In the genomic region with DNA sequence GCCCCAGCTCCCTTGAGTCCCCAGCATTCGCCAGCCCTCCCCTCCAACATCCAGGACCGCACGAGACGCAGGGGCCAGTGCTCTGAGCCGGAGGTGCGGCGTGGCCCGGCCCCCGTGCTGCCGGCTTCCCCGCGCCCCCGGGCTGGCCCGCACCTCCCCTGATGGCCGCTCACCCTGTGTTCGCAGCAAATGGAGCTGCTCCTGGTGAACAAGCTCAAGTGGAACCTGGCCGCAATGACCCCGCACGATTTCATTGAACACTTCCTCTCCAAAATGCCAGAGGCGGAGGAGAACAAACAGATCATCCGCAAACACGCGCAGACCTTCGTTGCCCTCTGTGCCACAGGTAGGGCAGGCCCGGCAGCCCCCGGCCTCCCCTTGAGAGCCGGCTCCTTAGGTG, we compare ENCODE assay signal across 9 cellular contexts. TPM values are rescaled to one million over a fixed set of nuclear protein-coding genes. Genes with fewer than 3 reads are reported as not detected.
DNase-seq lines count a peak whose midpoint lies in the region; ATAC-seq lines count a peak whose summit lies in the region.
"Had no signal": no experiment of that assay in that cellular context is flagged by ENCODE, and none has a peak within 500 bp of the region (broad histone marks: within the 10 kb centered on the region; RNA-seq: fewer than 3 reads in every experiment).

No MANE protein-coding gene starts in this region.

- H3K4me3 Mint-ChIP-seq in activated CD4-positive, alpha-beta memory T cell treated with anti-CD3 and anti-CD28 coated beads, Interleukin-2, amount 10 ng/mL, durations not matched to agents 7 days and 5 days: peak overlapping the region; percentile 47
- no peak overlapping the region for H3K4me3 Mint-ChIP-seq in activated CD4-positive, alpha-beta memory T cell treated with anti-CD3 and anti-CD28 coated beads for 36 hours
- H3K4me3 Mint-ChIP-seq in activated T-helper 1 cell treated with anti-CD3 and anti-CD28 coated beads, Interleukin-12 subunit alpha, Interleukin-12 subunit beta, Interleukin-2, Interleukin-4 antibody, amounts not matched to agents 30 ng/mL and 10 ng/mL and 1 ng/mL, durations not matched to agents 14 hours and 24 hours and 36 hours: peak overlapping the region; percentile 73
- H3K4me3 Mint-ChIP-seq in stimulated activated naive CD8-positive, alpha-beta T cell treated with anti-CD3 and anti-CD28 coated beads, Interleukin-15, amount 100 ng/mL, for 72 hours: peak overlapping the region; percentile 9 to 77

- H3K36me3 Mint-ChIP-seq in activated CD4-positive, alpha-beta memory T cell treated with anti-CD3 and anti-CD28 coated beads, Interleukin-2, amount 10 ng/mL, durations not matched to agents 7 days and 5 days (ENCODE audit: low read depth): no peaks in the 10 kb centered on the region
- no peaks in the 10 kb centered on the region for H3K36me3 Mint-ChIP-seq in activated CD4-positive, alpha-beta memory T cell treated with anti-CD3 and anti-CD28 coated beads for 36 hours
- no peaks in the 10 kb centered on the region for H3K36me3 Mint-ChIP-seq in activated T-helper 1 cell treated with anti-CD3 and anti-CD28 coated beads, Interleukin-12 subunit alpha, Interleukin-12 subunit beta, Interleukin-2, Interleukin-4 antibody, amounts not matched to agents 30 ng/mL and 10 ng/mL and 1 ng/mL, durations not matched to agents 14 hours and 24 hours and 36 hours (ENCODE audit: low read depth)

- H3K9ac ChIP-seq in iPS-18a (ENCODE audit: low read length): no peak overlapping the region

- CTCF ChIA-PET in activated CD4-positive, alpha-beta memory T cell treated with anti-CD3 and anti-CD28 coated beads, Interleukin-2, amount 10 ng/mL, durations not matched to agents 7 days and 5 days (lab: Charles Lee): interaction anchor here (0.9 to 1.6 kb wide), 4 partner anchors 27 to 542 kb away, joined by 3 to 6 read pairs (median 4); no protein-coding TSS in a partner anchor
- CTCF ChIA-PET in activated CD4-positive, alpha-beta memory T cell treated with anti-CD3 and anti-CD28 coated beads for 36 hours (lab: Charles Lee): interaction anchor here (1.0 to 4.3 kb wide), 10 partner anchors 26 to 542 kb away, joined by 3 to 62 read pairs (median 6); partner anchors contain the start of gene MYEOV

- no peak for DNase-seq in activated CD4-positive, alpha-beta memory T cell treated with anti-CD3 and anti-CD28 coated beads, Interleukin-2, amount 10 ng/mL, durations not matched to agents 7 days and 5 days
- no peak for DNase-seq in activated CD4-positive, alpha-beta memory T cell treated with anti-CD3 and anti-CD28 coated beads for 36 hours
- DNase-seq in activated T-helper 1 cell treated with anti-CD3 and anti-CD28 coated beads, Interleukin-12 subunit alpha, Interleukin-12 subunit beta, Interleukin-2, Interleukin-4 antibody, amounts not matched to agents 30 ng/mL and 10 ng/mL and 1 ng/mL, durations not matched to agents 14 hours and 24 hours and 36 hours (ENCODE audit: low spot score): no peak
- no peak for DNase-seq in stimulated activated naive CD8-positive, alpha-beta T cell treated with anti-CD3 and anti-CD28 coated beads, Interleukin-15, amount 100 ng/mL, for 72 hours
- DNase-seq in NCI-H1694 treated with DMSO at 0.1 percent for 48 hours (lab: John Stamatoyannopoulos, UW): no peak
- DNase-seq: NK-92 treated with Interleukin-12 subunit alpha and Interleukin-12 subunit beta, amount 100 ng/mL, for 24 hours had no signal

- peaks cover 28% of the 10 kb centered on the region for H3K36me3 ChIP-seq in iPS-18a (ENCODE audit: control insufficient read depth, low read depth, low read length)

- peaks cover 6% of the 10 kb centered on the region for H3K4me1 ChIP-seq in iPS-18a (ENCODE audit: control insufficient read depth, low read depth, low read length)

- intact Hi-C loops in activated CD4-positive, alpha-beta memory T cell treated with anti-CD3 and anti-CD28 coated beads for 36 hours (cut with micrococcal nuclease): loop anchor here (1.0 to 5.0 kb wide), 4 partner anchors 346 to 542 kb away; no protein-coding TSS in a partner anchor
- intact Hi-C loops in activated T-helper 1 cell treated with anti-CD3 and anti-CD28 coated beads, Interleukin-12 subunit alpha, Interleukin-12 subunit beta, Interleukin-2, Interleukin-4 antibody, amounts not matched to agents 30 ng/mL and 10 ng/mL and 1 ng/mL, durations not matched to agents 14 hours and 24 hours and 36 hours (cut with micrococcal nuclease): loop anchor here (1.0 to 5.0 kb wide), 10 partner anchors 59 to 799 kb away; partner anchors contain the start of genes IGHMBP2 and MRPL21

- ATAC-seq in stimulated activated naive CD8-positive, alpha-beta T cell treated with anti-CD3 and anti-CD28 coated beads, Interleukin-15, amount 100 ng/mL, for 72 hours: no peak
- ATAC-seq in GM21619 (IDR thresholded peaks at IDR 0.05; ENCODE audit: unreplicated experiment) (no peak), GM18502 (IDR thresholded peaks at IDR 0.05; ENCODE audit: poor library complexity, unreplicated experiment) (no peak)

- H3K27me3 ChIP-seq in iPS-18a (ENCODE audit: control insufficient read depth, insufficient read depth, low read length): peaks cover 10% of the 10 kb centered on the region

- peak overlapping the region; percentile 91 for H3K4me3 ChIP-seq in iPS-18a (ENCODE audit: low read length)

- peaks cover 12% of the 10 kb centered on the region for H3K4me1 Mint-ChIP-seq in activated CD4-positive, alpha-beta memory T cell treated with anti-CD3 and anti-CD28 coated beads, Interleukin-2, amount 10 ng/mL, durations not matched to agents 7 days and 5 days
- peaks cover 14% of the 10 kb centered on the region for H3K4me1 Mint-ChIP-seq in activated CD4-positive, alpha-beta memory T cell treated with anti-CD3 and anti-CD28 coated beads for 36 hours (ENCODE audit: low read depth)
- no peaks in the 10 kb centered on the region for H3K4me1 Mint-ChIP-seq in activated T-helper 1 cell treated with anti-CD3 and anti-CD28 coated beads, Interleukin-12 subunit alpha, Interleukin-12 subunit beta, Interleukin-2, Interleukin-4 antibody, amounts not matched to agents 30 ng/mL and 10 ng/mL and 1 ng/mL, durations not matched to agents 14 hours and 24 hours and 36 hours (ENCODE audit: low read depth)
- H3K4me1 Mint-ChIP-seq in stimulated activated naive CD8-positive, alpha-beta T cell treated with anti-CD3 and anti-CD28 coated beads, Interleukin-15, amount 100 ng/mL, for 72 hours: peaks cover 29% of the 10 kb centered on the region

- H3K27ac ChIP-seq in iPS-18a (ENCODE audit: low read length): no peak overlapping the region

- no peak overlapping the region for H3K27ac Mint-ChIP-seq in activated CD4-positive, alpha-beta memory T cell treated with anti-CD3 and anti-CD28 coated beads, Interleukin-2, amount 10 ng/mL, durations not matched to agents 7 days and 5 days
- no peak overlapping the region for H3K27ac Mint-ChIP-seq in activated CD4-positive, alpha-beta memory T cell treated with anti-CD3 and anti-CD28 coated beads for 36 hours
- no peak overlapping the region for H3K27ac Mint-ChIP-seq in activated T-helper 1 cell treated with anti-CD3 and anti-CD28 coated beads, Interleukin-12 subunit alpha, Interleukin-12 subunit beta, Interleukin-2, Interleukin-4 antibody, amounts not matched to agents 30 ng/mL and 10 ng/mL and 1 ng/mL, durations not matched to agents 14 hours and 24 hours and 36 hours
- H3K27ac Mint-ChIP-seq in stimulated activated naive CD8-positive, alpha-beta T cell treated with anti-CD3 and anti-CD28 coated beads, Interleukin-15, amount 100 ng/mL, for 72 hours: no peak overlapping the region

- POLR2A ChIA-PET in activated CD4-positive, alpha-beta memory T cell treated with anti-CD3 and anti-CD28 coated beads, Interleukin-2, amount 10 ng/mL, durations not matched to agents 7 days and 5 days (lab: Charles Lee): interaction anchor here (0.9 kb wide), 1 partner anchor 542 kb away, joined by 3 read pairs; no protein-coding TSS in a partner anchor
- POLR2A ChIA-PET in activated CD4-positive, alpha-beta memory T cell treated with anti-CD3 and anti-CD28 coated beads for 36 hours (lab: Charles Lee): no interaction called here

- no peaks in the 10 kb centered on the region for H3K9me3 Mint-ChIP-seq in activated CD4-positive, alpha-beta memory T cell treated with anti-CD3 and anti-CD28 coated beads, Interleukin-2, amount 10 ng/mL, durations not matched to agents 7 days and 5 days
- no peaks in the 10 kb centered on the region for H3K9me3 Mint-ChIP-seq in activated CD4-positive, alpha-beta memory T cell treated with anti-CD3 and anti-CD28 coated beads for 36 hours
- no peaks in the 10 kb centered on the region for H3K9me3 Mint-ChIP-seq in activated T-helper 1 cell treated with anti-CD3 and anti-CD28 coated beads, Interleukin-12 subunit alpha, Interleukin-12 subunit beta, Interleukin-2, Interleukin-4 antibody, amounts not matched to agents 30 ng/mL and 10 ng/mL and 1 ng/mL, durations not matched to agents 14 hours and 24 hours and 36 hours
- H3K9me3 Mint-ChIP-seq in stimulated activated naive CD8-positive, alpha-beta T cell treated with anti-CD3 and anti-CD28 coated beads, Interleukin-15, amount 100 ng/mL, for 72 hours: no peaks in the 10 kb centered on the region

- H3K27me3 Mint-ChIP-seq in activated CD4-positive, alpha-beta memory T cell treated with anti-CD3 and anti-CD28 coated beads, Interleukin-2, amount 10 ng/mL, durations not matched to agents 7 days and 5 days: peaks cover 26% of the 10 kb centered on the region
- H3K27me3 Mint-ChIP-seq in activated CD4-positive, alpha-beta memory T cell treated with anti-CD3 and anti-CD28 coated beads for 36 hours: peaks cover 19% of the 10 kb centered on the region
- peaks cover 20% of the 10 kb centered on the region for H3K27me3 Mint-ChIP-seq in activated T-helper 1 cell treated with anti-CD3 and anti-CD28 coated beads, Interleukin-12 subunit alpha, Interleukin-12 subunit beta, Interleukin-2, Interleukin-4 antibody, amounts not matched to agents 30 ng/mL and 10 ng/mL and 1 ng/mL, durations not matched to agents 14 hours and 24 hours and 36 hours (ENCODE audit: insufficient read depth)
- H3K27me3 Mint-ChIP-seq in stimulated activated naive CD8-positive, alpha-beta T cell treated with anti-CD3 and anti-CD28 coated beads, Interleukin-15, amount 100 ng/mL, for 72 hours: peaks cover 37% of the 10 kb centered on the region

- no peaks in the 10 kb centered on the region for H3K9me3 ChIP-seq in iPS-18a (ENCODE audit: control insufficient read depth, low read depth, low read length)

RNA-seq across cellular contexts. Expression of gene CCND1, which starts 2.7 kb away (rescaled TPM):
- total RNA-seq in activated CD4-positive, alpha-beta memory T cell treated with anti-CD3 and anti-CD28 coated beads, Interleukin-2, amount 10 ng/mL, durations not matched to agents 7 days and 5 days: under 1 TPM; 0.05 to 0.08 TPM
- 1 to 10 TPM in 1 of 2 experiments, under 1 TPM in 1; 0.19 to 1.3 TPM for total RNA-seq in activated CD4-positive, alpha-beta memory T cell treated with anti-CD3 and anti-CD28 coated beads for 36 hours
- total RNA-seq in activated T-helper 1 cell treated with anti-CD3 and anti-CD28 coated beads, Interleukin-12 subunit alpha, Interleukin-12 subunit beta, Interleukin-2, Interleukin-4 antibody, amounts not matched to agents 30 ng/mL and 10 ng/mL and 1 ng/mL, durations not matched to agents 14 hours and 24 hours and 36 hours: 26.4 and 28.1 TPM in 2 replicates

RNA-seq across cellular contexts. Expression of gene LTO1, which starts 31.5 kb away (rescaled TPM):
- total RNA-seq in activated CD4-positive, alpha-beta memory T cell treated with anti-CD3 and anti-CD28 coated beads, Interleukin-2, amount 10 ng/mL, durations not matched to agents 7 days and 5 days: 10 to 100 TPM; 23.4 to 25.5 TPM
- total RNA-seq in activated CD4-positive, alpha-beta memory T cell treated with anti-CD3 and anti-CD28 coated beads for 36 hours: 10 to 100 TPM; 16.3 to 16.7 TPM
- total RNA-seq in activated T-helper 1 cell treated with anti-CD3 and anti-CD28 coated beads, Interleukin-12 subunit alpha, Interleukin-12 subunit beta, Interleukin-2, Interleukin-4 antibody, amounts not matched to agents 30 ng/mL and 10 ng/mL and 1 ng/mL, durations not matched to agents 14 hours and 24 hours and 36 hours: 28.1 and 32.1 TPM in 2 replicates

Comparison
In these comparisons a context has a peak if more than half of its experiments do, and no peak if none do; other contexts are left out.
1. RNA of gene CCND1, which starts 2.7 kb away (total RNA-seq): 26.4 to 28.1 TPM in activated T-helper 1 cell treated with anti-CD3 and anti-CD28 coated beads, Interleukin-12 subunit alpha, Interleukin-12 subunit beta, Interleukin-2, Interleukin-4 antibody, amounts not matched to agents 30 ng/mL and 10 ng/mL and 1 ng/mL, durations not matched to agents 14 hours and 24 hours and 36 hours; 0.19 to 1.3 TPM in activated CD4-positive, alpha-beta memory T cell treated with anti-CD3 and anti-CD28 coated beads for 36 hours and 0.05 to 0.08 TPM in activated CD4-positive, alpha-beta memory T cell treated with anti-CD3 and anti-CD28 coated beads, Interleukin-2, amount 10 ng/mL, durations not matched to agents 7 days and 5 days; every median in the first group is over 10 times any median in the second.